18 cellular contexts compared by ENCODE assay signal in genomic region chr4:48602763-48603162, GRCh38.
DNase-seq lines count a peak whose midpoint lies in the region; ATAC-seq and TF ChIP-seq lines count a peak whose summit lies in the region.
"Had no signal": no experiment of that assay in that cellular context is flagged by ENCODE, and none has a peak within 500 bp of the region (broad histone marks: within the 10 kb centered on the region; RNA-seq: fewer than 3 reads in every experiment).

No MANE protein-coding gene starts in this region.

- intact Hi-C loops in PC-3 (cut with micrococcal nuclease) (loop anchor here (2.0 kb wide), 1 partner anchor 66 kb away; no protein-coding TSS in a partner anchor), mucosa of descending colon (cut with DNase I, micrococcal nuclease) (loop anchor here in 1 of 2 donors (10.0 kb wide), 1 partner anchor 72 kb away; no protein-coding TSS in a partner anchor)

- ATAC-seq in PC-3 (peak; percentile 45), mucosa of descending colon (peak; percentile 69), GM19455 (IDR thresholded peaks at IDR 0.05; ENCODE audit: unreplicated experiment) (no peak)

- WGBS in mesendoderm (ENCODE audit: extremely low coverage, insufficient coverage, low lambda C conversion rate), result no CpG with 5 or more reads among the region's 4 CpGs

- no peak overlapping the region for H2AK5ac ChIP-seq in mesendoderm (ENCODE audit: low read length)

- H3K4me2 ChIP-seq in PC-3 (ENCODE audit: low read length), result peak overlapping the region; percentile 86
- no peak overlapping the region for H3K4me2 ChIP-seq in mesendoderm (ENCODE audit: low read length)

- H3K9me3 ChIP-seq in PC-3 (ENCODE audit: low read length) (no peaks in the 10 kb centered on the region), endocrine pancreas (ENCODE audit: control insufficient read depth, low read length) (no peaks in the 10 kb centered on the region), mucosa of descending colon (no peaks in the 10 kb centered on the region)
- H3K9me3 ChIP-seq: prostate gland had no signal

- H3F3A ChIP-seq in PC-3 (ENCODE audit: low read length, unreplicated experiment), result no peaks in the 10 kb centered on the region

- H3K36me3 ChIP-seq in ACC112 (ENCODE audit: insufficient read depth, low read length) (no peaks in the 10 kb centered on the region), PC-3 (ENCODE audit: low read depth, low read length) (peaks cover 4% of the 10 kb centered on the region), endocrine pancreas (ENCODE audit: control insufficient read depth, insufficient read depth, low read length) (no peaks in the 10 kb centered on the region), mucosa of descending colon (ENCODE audit: low read depth) (no peaks in the 10 kb centered on the region), mesendoderm (ENCODE audit: control insufficient read depth, insufficient read depth, low read length) (no peaks in the 10 kb centered on the region)
- H3K36me3 ChIP-seq: prostate gland had no signal

- no peaks in the 10 kb centered on the region for H4K20me1 ChIP-seq in PC-3 (ENCODE audit: low read length)

- H4K8ac ChIP-seq in mesendoderm (ENCODE audit: low read depth, low read length), result no peak overlapping the region

- H3K27me3 ChIP-seq in ACC112 (ENCODE audit: insufficient read depth, low read length) (no peaks in the 10 kb centered on the region), PC-3 (ENCODE audit: low read length) (no peaks in the 10 kb centered on the region), endocrine pancreas (ENCODE audit: control insufficient read depth, insufficient read depth, low read length) (no peaks in the 10 kb centered on the region), mesendoderm (ENCODE audit: insufficient read depth, low read length, poor library complexity) (no peaks in the 10 kb centered on the region)

- DNase-seq in PC-3, result peak; percentile 46
- DNase-seq in mucosa of descending colon, result no peak
- DNase-seq in activated T-cell treated with anti-CD3 and anti-CD28 coated beads, Interleukin-2, amount 50 U/mL, for 1 hour, result no peak
- DNase-seq in mesendoderm, result no peak
- no peak for DNase-seq in activated CD4-positive, alpha-beta T cell treated with anti-CD3 and anti-CD28 coated beads for 4 hours
- DNase-seq: activated CD4-positive, alpha-beta T cell treated with anti-CD3 and anti-CD28 coated beads for 1 hour; activated naive CD4-positive, alpha-beta T cell treated with anti-CD3 and anti-CD28 coated beads, Interleukin-2, amount 50 U/mL, for 16 hours; caudate nucleus; COR-L47; GDM1; left cardiac atrium; NCI-H2029 treated with DMSO at 0.1 percent for 48 hours; stimulated activated CD4-positive, alpha-beta T cell treated with anti-CD3 and anti-CD28 coated beads, Interleukin-15, amount 100 ng/mL, for 24 hours; T-helper 1 cell had no signal

- no peaks in the 10 kb centered on the region for H3K9me2 ChIP-seq in PC-3 (replicated peaks; ENCODE audit: low read length)

- POLR2A ChIA-PET in PC-3 (lab: Charles Lee; ENCODE audit: unreplicated experiment), result no interaction called here

- no peak overlapping the region for H2BK15ac ChIP-seq in mesendoderm (replicated peaks; ENCODE audit: low read depth)

- no peak overlapping the region for H3K4ac ChIP-seq in mesendoderm (ENCODE audit: low read depth, low read length)

- BruUV-seq in PC-3 (replicated peaks; lab: Mats Ljungman, UMichigan), result no TSS peak

- no peak overlapping the region for H3K23ac ChIP-seq in mesendoderm (ENCODE audit: low read length)

- H3K4me1 ChIP-seq in ACC112 (ENCODE audit: control insufficient read depth, insufficient read depth, low read length, unreplicated experiment) (peaks cover 18% of the 10 kb centered on the region), PC-3 (ENCODE audit: insufficient read depth, low read length) (peaks cover 25% of the 10 kb centered on the region), endocrine pancreas (ENCODE audit: control insufficient read depth, insufficient read depth, low read length) (peaks cover 24% of the 10 kb centered on the region), mucosa of descending colon (ENCODE audit: low read depth) (peaks cover 36% of the 10 kb centered on the region), mesendoderm (ENCODE audit: control insufficient read depth, low read depth, low read length) (no peaks in the 10 kb centered on the region)

- no peak overlapping the region for H4K5ac ChIP-seq in mesendoderm (ENCODE audit: low read length)

- no peak overlapping the region for H3K56ac ChIP-seq in mesendoderm (ENCODE audit: low read length)

- H2BK120ac ChIP-seq in mesendoderm (ENCODE audit: low read depth, low read length), result no peak overlapping the region

- H2BK5ac ChIP-seq in mesendoderm (ENCODE audit: low read length), result no peak overlapping the region

- no peak overlapping the region for H3K18ac ChIP-seq in mesendoderm (ENCODE audit: low read length)

- peak overlapping the region; percentile 60 for H3K27ac ChIP-seq in ACC112 (ENCODE audit: low read depth, low read length)
- peak overlapping the region; percentile 81 for H3K27ac ChIP-seq in PC-3 (ENCODE audit: low read length)
- H3K27ac ChIP-seq in mesendoderm (ENCODE audit: low read depth, low read length), result no peak overlapping the region
- H3K27ac ChIP-seq: prostate gland had no signal

- H2AFZ ChIP-seq in ACC112 (ENCODE audit: low read length, unreplicated experiment) (no peak overlapping the region), PC-3 (ENCODE audit: low read length) (peak overlapping the region; percentile 47; the same call in 1 of the 2 replicates)

- H3K79me2 ChIP-seq in ACC112 (ENCODE audit: control insufficient read depth, insufficient read depth, low read length, unreplicated experiment) (no peaks in the 10 kb centered on the region), PC-3 (ENCODE audit: low read length) (no peaks in the 10 kb centered on the region), mesendoderm (ENCODE audit: control insufficient read depth, insufficient read depth, low read length) (no peaks in the 10 kb centered on the region)

- no peaks in the 10 kb centered on the region for H3K79me1 ChIP-seq in mesendoderm (ENCODE audit: low read length)

- peak overlapping the region; percentile 44 for H3K9ac ChIP-seq in PC-3 (ENCODE audit: low read length)
- no peak overlapping the region for H3K9ac ChIP-seq in endocrine pancreas (ENCODE audit: control insufficient read depth, insufficient read depth, low read length)
- no peak overlapping the region for H3K9ac ChIP-seq in mesendoderm (ENCODE audit: low read length)

- H3K4me3 ChIP-seq in ACC112 (ENCODE audit: low read depth, low read length) (peak overlapping the region; percentile 38; the same call in 1 of the 2 replicates), PC-3 (ENCODE audit: low read length) (peak overlapping the region; percentile 60), endocrine pancreas (ENCODE audit: control insufficient read depth, insufficient read depth, low read length) (peak overlapping the region; percentile 73), mucosa of descending colon (no peak overlapping the region), mesendoderm (ENCODE audit: low read length) (no peak overlapping the region)
- H3K4me3 ChIP-seq: prostate gland had no signal

- TF ChIP-seq CTCF in PC-3 (conservative IDR thresholded peaks at IDR 0.05; ENCODE audit: low read depth, low read length) (no peak), mucosa of descending colon (IDR thresholded peaks at IDR 0.05) (no peak)

- CTCF ChIA-PET in PC-3 (lab: Charles Lee), result no interaction called here

Comparison
In these comparisons a context has a peak if more than half of its experiments do, and no peak if none do; other contexts are left out.
1. H3K4me3 ChIP-seq: peak in ACC112 (single experiment), PC-3 (single experiment) and endocrine pancreas (single experiment); none in mucosa of descending colon (single experiment) and mesendoderm (single experiment).